9 cellular contexts compared by ENCODE assay signal in the genomic region with DNA sequence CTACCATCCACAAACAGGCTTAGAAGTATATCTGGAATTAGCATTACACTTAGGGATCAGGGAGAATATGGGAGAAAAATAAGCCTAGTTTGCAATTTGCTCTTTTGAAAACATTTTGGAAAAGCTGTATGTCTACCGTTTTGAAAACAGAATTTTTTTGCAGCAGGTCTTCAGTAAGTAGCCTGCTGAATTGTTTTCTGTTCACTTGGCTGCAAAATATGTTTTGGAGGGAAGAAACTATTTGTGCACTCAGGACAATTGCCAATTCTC. TPM values are rescaled to one million over a fixed set of nuclear protein-coding genes. Genes with fewer than 3 reads are reported as not detected.
DNase-seq lines count a peak whose midpoint lies in the region; ATAC-seq, FAIRE-seq and TF ChIP-seq lines count a peak whose summit lies in the region.
"Had no signal": no experiment of that assay in that cellular context is flagged by ENCODE, and none has a peak within 500 bp of the region (broad histone marks: within the 10 kb centered on the region; RNA-seq: fewer than 3 reads in every experiment).

No MANE protein-coding gene starts in this region.

- H3K36me3 ChIP-seq in SK-N-MC (ENCODE audit: insufficient read depth, low read length): peaks cover 15% of the 10 kb centered on the region
- H3K36me3 ChIP-seq in fibroblast of lung (ENCODE audit: control insufficient read depth, insufficient read depth, low read length): no peaks in the 10 kb centered on the region
- H3K36me3 ChIP-seq in small intestine (ENCODE audit: control insufficient read depth in 2 of 2, insufficient read depth in 2 of 2, low read length in 2 of 2): no peaks in the 10 kb centered on the region

- no peaks in the 10 kb centered on the region for H3K9me3 ChIP-seq in SK-N-MC (ENCODE audit: low read depth, low read length)
- no peaks in the 10 kb centered on the region for H3K9me3 ChIP-seq in fibroblast of lung (ENCODE audit: control insufficient read depth, insufficient read depth, low read depth, low read length)
- no peaks in the 10 kb centered on the region for H3K9me3 ChIP-seq in small intestine (ENCODE audit: control insufficient read depth, low read depth)

- peaks cover 7% of the 10 kb centered on the region for H3K4me1 ChIP-seq in fibroblast of lung (ENCODE audit: control insufficient read depth, extremely low read depth, insufficient read depth, low read length)
- peaks cover 10 to 16% of the 10 kb centered on the region in 2 donors for H3K4me1 ChIP-seq in small intestine (ENCODE audit: control insufficient read depth in 2 of 2, insufficient read depth in 1 of 2, low read depth in 1 of 2, low read length in 1 of 2)

- H3K9ac ChIP-seq in SK-N-MC (ENCODE audit: insufficient read length) (peak overlapping the region; percentile 67), fibroblast of lung (ENCODE audit: insufficient read depth, low read length) (peak overlapping the region; percentile 10)

- TF ChIP-seq POLR2A in GM12891 (IDR thresholded peaks at IDR 0.05; ENCODE audit: low read depth, low read length): no peak

- no peak for DNase-seq in GM12891 (ENCODE audit: insufficient read length, low spot score)
- DNase-seq in SK-N-MC (ENCODE audit: low read depth, low spot score): no peak
- peak in 1 of 2 donors; percentile 77 for DNase-seq in fibroblast of lung (ENCODE audit: low read depth in 2 of 2)
- no peak for DNase-seq in small intestine
- DNase-seq in EL: no peak
- DNase-seq in stimulated activated CD4-positive, alpha-beta T cell treated with anti-CD3 and anti-CD28 coated beads, Interleukin-4, amount 100 ng/mL, for 24 hours: no peak
- DNase-seq in GM10266 (ENCODE audit: extremely low spot score): no peak
- DNase-seq: activated gamma-delta T cell had no signal

- WGBS in small intestine, 3 donors: 3 to 5% (median 4%) methylated on average over 1 of the region's 1 CpG

- FAIRE-seq in GM12891 (lab: Jason Lieb, UNC) (no peak), small intestine (lab: Jason Lieb, UNC) (no peak)

- H3K27me3 ChIP-seq in fibroblast of lung (ENCODE audit: control insufficient read depth, insufficient read depth, low read length) (no peaks in the 10 kb centered on the region), small intestine (ENCODE audit: control insufficient read depth in 2 of 2, insufficient read depth in 2 of 2, low read length in 2 of 2) (no peaks in the 10 kb centered on the region)

- H4K20me1 ChIP-seq in fibroblast of lung (ENCODE audit: control insufficient read depth, extremely low read depth, insufficient read depth, low read length): no peaks in the 10 kb centered on the region

- H3K79me2 ChIP-seq in fibroblast of lung (ENCODE audit: control insufficient read depth, insufficient read depth, low read length): peaks cover 46% of the 10 kb centered on the region

- H2AFZ ChIP-seq in fibroblast of lung (ENCODE audit: low read length): no peak overlapping the region

- ATAC-seq in HG03139 (IDR thresholded peaks at IDR 0.05; ENCODE audit: unreplicated experiment): no peak

- no peak for TF ChIP-seq CTCF in fibroblast of lung (conservative IDR thresholded peaks at IDR 0.05 in 1 of 2, IDR thresholded peaks at IDR 0.05 in 1 of 2; ENCODE audit: low read depth in 1 of 2, low read length in 2 of 2)
- no peak for TF ChIP-seq CTCF in GM10266 (IDR thresholded peaks at IDR 0.05; ENCODE audit: control insufficient read depth, insufficient read depth, low read depth, missing control alignments)

- peak overlapping the region; percentile 94 for H3K4me2 ChIP-seq in fibroblast of lung (ENCODE audit: extremely low read depth, insufficient read depth, low read length)

- H3K27ac ChIP-seq in SK-N-MC: peak overlapping the region; percentile 90
- H3K27ac ChIP-seq in fibroblast of lung (ENCODE audit: insufficient read depth, low read length): peak overlapping the region; percentile 96
- peak overlapping the region; percentile 92 to 95 for H3K27ac ChIP-seq in small intestine (ENCODE audit: low read depth in 1 of 2, low read length in 1 of 2)

- H3K4me3 ChIP-seq in SK-N-MC: peak overlapping the region; percentile 74
- peak overlapping the region; percentile 16 to 64 (median 46) for H3K4me3 ChIP-seq in fibroblast of lung (replicated peaks in 1 of 4; ENCODE audit: control extremely low read depth in 1 of 4, insufficient read depth in 1 of 4, low read depth in 3 of 4, low read length in 4 of 4)
- peak overlapping the region in 1 of 2 donors; percentile 43 for H3K4me3 ChIP-seq in small intestine (ENCODE audit: low read depth in 1 of 2, low read length in 2 of 2)

TF ChIP-seq in GM12891, 5 proteins besides CTCF, POLR2A, EP300 and RAD21:
- TF ChIP-seq POLR2AphosphoS5 (IDR thresholded peaks at IDR 0.05; ENCODE audit: low read depth, low read length) (0 out of 2 replicates have a peak, but pooled peaks have one; percentile 16), POU2F2 (IDR thresholded peaks at IDR 0.05; ENCODE audit: low read depth, low read length) (no peak)

RNA-seq across cellular contexts. Expression of gene ILRUN, which starts 39.6 kb away (rescaled TPM):
- polyA plus RNA-seq in GM12891 (2012; ENCODE audit: low read depth, missing spikeins): 57.1 TPM
- 51.6 and 60.1 TPM in 2 replicates for total RNA-seq in fibroblast of lung
- polyA plus RNA-seq in fibroblast of lung: 44.1 and 49.9 TPM in 2 replicates
- 46.5 and 48.2 TPM in 2 replicates for polyA plus RNA-seq in fibroblast of lung (2012)
- 90.4 and 90.6 TPM in 2 replicates for polyA minus RNA-seq in fibroblast of lung (ENCODE audit: low replicate concordance)
- polyA plus RNA-seq in small intestine: 10 to 100 TPM; 44.3 to 53.5 (median 44.5) TPM
